9 cellular contexts compared by ENCODE assay signal in genomic region chr18:77208969-77209368, GRCh38. TPM values are rescaled to one million over a fixed set of nuclear protein-coding genes. Genes with fewer than 3 reads are reported as not detected.
DNase-seq lines count a peak whose midpoint lies in the region; ATAC-seq, FAIRE-seq and TF ChIP-seq lines count a peak whose summit lies in the region.
"Had no signal": no experiment of that assay in that cellular context is flagged by ENCODE, and none has a peak within 500 bp of the region (broad histone marks: within the 10 kb centered on the region; RNA-seq: fewer than 3 reads in every experiment).

No MANE protein-coding gene starts in this region.

- peak overlapping the region; percentile 87 to 96 for H3K27ac Mint-ChIP-seq in activated naive CD4-positive, alpha-beta T cell treated with anti-CD3 and anti-CD28 coated beads, Interleukin-2, amount 50 U/mL, for 72 hours

- POLR2A ChIA-PET in HepG2 (lab: Yijun Ruan, JAX), result no interaction called here

- H3K9ac ChIP-seq in HepG2 (ENCODE audit: insufficient read depth, low read depth, low read length), result no peak overlapping the region

- intact Hi-C loops in HepG2 (cut with micrococcal nuclease; ENCODE audit: unreplicated experiment), result no loop called here

- H3K9me3 ChIP-seq in KOPT-K1 (ENCODE audit: insufficient read depth, low read length, poor library complexity, severe bottlenecking) (no peaks in the 10 kb centered on the region), HepG2 (ENCODE audit: low read length) (no peaks in the 10 kb centered on the region)

- H3K4me2 ChIP-seq in HepG2 (ENCODE audit: low read depth, low read length), result peak overlapping the region; percentile 58

- CTCF ChIA-PET in HepG2 (lab: Yijun Ruan, JAX; ENCODE audit: low intra/inter-chr PET ratio, low total read pairs), result no interaction called here

- DNase-seq in NCI-H2029 (lab: John Stamatoyannopoulos, UW) (peak; percentile 17), NCI-H2029 treated with DMSO at 0.1 percent for 48 hours (lab: John Stamatoyannopoulos, UW) (no peak), HepG2 (ENCODE audit: low spot score) (no peak), NCI-H187 (lab: John Stamatoyannopoulos, UW) (no peak), foreskin melanocyte (no peak)
- no peak for DNase-seq in activated naive CD4-positive, alpha-beta T cell treated with anti-CD3 and anti-CD28 coated beads, Interleukin-2, amount 50 U/mL, for 72 hours (ENCODE audit: low spot score in 2 of 2)

- no peak for TF ChIP-seq POLR2A in HepG2 (IDR thresholded peaks at IDR 0.05; ENCODE audit: insufficient read depth in 1 of 2, low read depth in 2 of 2, low read length in 2 of 2)

- H3K4me1 ChIP-seq in HepG2 (ENCODE audit: insufficient read depth, low read length), result no peaks in the 10 kb centered on the region

- BruUV-seq in HepG2 (replicated peaks; lab: Mats Ljungman, UMichigan), result no TSS peak

- no peaks in the 10 kb centered on the region for H3K9me3 Mint-ChIP-seq in activated naive CD4-positive, alpha-beta T cell treated with anti-CD3 and anti-CD28 coated beads, Interleukin-2, amount 50 U/mL, for 72 hours

- TF ChIP-seq EP300 in HepG2 (IDR thresholded peaks at IDR 0.05; ENCODE audit: low read depth in 2 of 2, low read length in 2 of 2), result no peak
- TF ChIP-seq EP300 in HepG2 (CRISPR knock-in tag; IDR thresholded peaks at IDR 0.05; ENCODE audit: borderline replicate concordance), result no peak

- no peaks in the 10 kb centered on the region for H3K79me2 ChIP-seq in HepG2 (ENCODE audit: insufficient read depth, low read length)

- no peak for FAIRE-seq in HepG2 (lab: Jason Lieb, UNC)

- in situ Hi-C loops in HepG2 (cut with HindIII; ENCODE audit: extremely low pct_ligation_motif_present, low pct_unique_long_range_greater_than_20kb), result loop anchor here (10.0 kb wide), 1 partner anchor 214 kb away; no protein-coding TSS in a partner anchor

- TF ChIP-seq RAD21 in HepG2 (CRISPR knock-in tag; IDR thresholded peaks at IDR 0.05), result no peak

- peak overlapping the region in 2 of 3 experiments; percentile 26 to 39; a peak in 2 of 6 replicates for H3K4me3 ChIP-seq in HepG2 (replicated peaks in 1 of 3; ENCODE audit: insufficient read depth in 1 of 3, low read depth in 2 of 3, low read length in 3 of 3)

- 4% methylated on average over 4 of the region's 4 CpGs for WGBS in HepG2 (ENCODE audit: low lambda C conversion rate)

- ATAC-seq in GM21576 (IDR thresholded peaks at IDR 0.05; ENCODE audit: unreplicated experiment), result peak; percentile 77
- ATAC-seq in activated naive CD4-positive, alpha-beta T cell treated with anti-CD3 and anti-CD28 coated beads, Interleukin-2, amount 50 U/mL, for 72 hours, result peak; percentile 86 to 94
- no peak for ATAC-seq in HepG2

- H4K20me1 ChIP-seq in HepG2 (ENCODE audit: insufficient read depth, low read length), result no peaks in the 10 kb centered on the region

- peak overlapping the region; percentile 6 for H2AFZ ChIP-seq in HepG2 (ENCODE audit: low read length)

- TF ChIP-seq CTCF in HepG2 (CRISPR knock-in tag; IDR thresholded peaks at IDR 0.05), result no peak

- H3K36me3 ChIP-seq in KOPT-K1 (ENCODE audit: insufficient read depth, low read length), result no peaks in the 10 kb centered on the region
- no peaks in the 10 kb centered on the region for H3K36me3 ChIP-seq in HepG2 (replicated peaks in 1 of 2; ENCODE audit: control insufficient read depth in 1 of 2, insufficient read depth in 2 of 2, low read length in 2 of 2)

- H3K36me3 Mint-ChIP-seq in activated naive CD4-positive, alpha-beta T cell treated with anti-CD3 and anti-CD28 coated beads, Interleukin-2, amount 50 U/mL, for 72 hours, result no peaks in the 10 kb centered on the region

- peaks cover 2 to 9% of the 10 kb centered on the region in 2 experiments; a peak in 3 of 5 replicates for H3K27me3 ChIP-seq in HepG2 (ENCODE audit: control insufficient read depth in 1 of 2, insufficient read depth in 2 of 2, low read length in 2 of 2)

- peak overlapping the region; percentile 76 for H3K27ac ChIP-seq in KOPT-K1 (ENCODE audit: low read depth, low read length, poor library complexity, severe bottlenecking)
- no peak overlapping the region for H3K27ac ChIP-seq in HepG2 (ENCODE audit: extremely low read length, insufficient read depth, low read length)
- H3K27ac ChIP-seq: 22Rv1 had no signal

TF ChIP-seq in HepG2, 621 proteins besides CTCF, POLR2A, EP300 and RAD21 (continues in another document):
- TF ChIP-seq STAG1 (CRISPR knock-in tag; IDR thresholded peaks at IDR 0.05) (no peak), GATA4 (IDR thresholded peaks at IDR 0.05; ENCODE audit: borderline replicate concordance, low read depth) (no peak), U2AF1 (optimal IDR thresholded peaks at IDR 0.05; ENCODE audit: low read depth, low read length) (no peak), SSRP1 (CRISPR knock-in tag; IDR thresholded peaks at IDR 0.05) (no peak), ELK4 (CRISPR knock-in tag; IDR thresholded peaks at IDR 0.05; ENCODE audit: borderline replicate concordance) (no peak), SRSF9 (IDR thresholded peaks at IDR 0.05; ENCODE audit: borderline replicate concordance, insufficient read depth, low read depth, low read length, poor library complexity, severe bottlenecking) (no peak), ZFP36L2 (CRISPR knock-in tag; IDR thresholded peaks at IDR 0.05) (no peak), HNF1B (CRISPR knock-in tag; IDR thresholded peaks at IDR 0.05) (no peak), SP4 (CRISPR knock-in tag; IDR thresholded peaks at IDR 0.05) (no peak), PHF20 (CRISPR knock-in tag; IDR thresholded peaks at IDR 0.05) (no peak), ETV5 (CRISPR knock-in tag; IDR thresholded peaks at IDR 0.05; ENCODE audit: borderline replicate concordance) (no peak), SOX6 (IDR thresholded peaks at IDR 0.05) (no peak), SOX6 (CRISPR knock-in tag; IDR thresholded peaks at IDR 0.05) (no peak)
- TF ChIP-seq, protein P1, sequence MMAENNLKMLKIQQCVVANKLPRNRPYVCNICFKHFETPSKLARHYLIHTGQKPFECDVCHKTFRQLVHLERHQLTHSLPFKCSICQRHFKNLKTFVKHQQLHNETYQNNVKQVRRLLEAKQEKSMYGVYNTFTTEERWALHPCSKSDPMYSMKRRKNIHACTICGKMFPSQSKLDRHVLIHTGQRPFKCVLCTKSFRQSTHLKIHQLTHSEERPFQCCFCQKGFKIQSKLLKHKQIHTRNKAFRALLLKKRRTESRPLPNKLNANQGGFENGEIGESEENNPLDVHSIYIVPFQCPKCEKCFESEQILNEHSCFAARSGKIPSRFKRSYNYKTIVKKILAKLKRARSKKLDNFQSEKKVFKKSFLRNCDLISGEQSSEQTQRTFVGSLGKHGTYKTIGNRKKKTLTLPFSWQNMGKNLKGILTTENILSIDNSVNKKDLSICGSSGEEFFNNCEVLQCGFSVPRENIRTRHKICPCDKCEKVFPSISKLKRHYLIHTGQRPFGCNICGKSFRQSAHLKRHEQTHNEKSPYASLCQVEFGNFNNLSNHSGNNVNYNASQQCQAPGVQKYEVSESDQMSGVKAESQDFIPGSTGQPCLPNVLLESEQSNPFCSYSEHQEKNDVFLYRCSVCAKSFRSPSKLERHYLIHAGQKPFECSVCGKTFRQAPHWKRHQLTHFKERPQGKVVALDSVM (CRISPR knock-in tag; IDR thresholded peaks at IDR 0.05), result no peak

RNA-seq across cellular contexts. Expression of gene GALR1, which starts 40.7 kb away (rescaled TPM):
- total RNA-seq in activated naive CD4-positive, alpha-beta T cell treated with anti-CD3 and anti-CD28 coated beads, Interleukin-2, amount 50 U/mL, for 72 hours, result not detected
- total RNA-seq in HepG2 (2016; rRNA removed; fragmentation: Illumina TruSeq; extraction: Trizol), result not detected in 2 replicates
- total RNA-seq in HepG2 (2016; cell fraction: cytosol; rRNA removed; fragmentation: Illumina TruSeq; extraction: Trizol; ENCODE audit: low read depth), result not detected in 2 replicates
- total RNA-seq in HepG2 (2016; cell fraction: insoluble cytoplasmic fraction; rRNA removed; fragmentation: Illumina TruSeq; extraction: Trizol), result not detected in 2 replicates
- total RNA-seq in HepG2 (2016; cell fraction: membrane; rRNA removed; fragmentation: Illumina TruSeq; extraction: Trizol), result not detected in 2 replicates
- total RNA-seq in HepG2 (2016; cell fraction: nucleus; rRNA removed; fragmentation: Illumina TruSeq; extraction: Trizol), result not detected in 2 replicates
- polyA plus RNA-seq in HepG2 (2011; rRNA removed), result not detected in 2 replicates
- polyA plus RNA-seq in HepG2 (2011; cell fraction: cytosol; rRNA removed), result not detected in 2 replicates
- not detected in 2 replicates for polyA plus RNA-seq in HepG2 (2011; cell fraction: nucleus; rRNA removed)
- not detected in 2 replicates for polyA plus RNA-seq in HepG2 (2012)
- polyA plus RNA-seq in HepG2 (2016; cell fraction: cytosol; fragmentation: Illumina TruSeq; extraction: Trizol; ENCODE audit: low read depth), result not detected in 2 replicates
- not detected in 2 replicates for polyA plus RNA-seq in HepG2 (2016; cell fraction: insoluble cytoplasmic fraction; fragmentation: Illumina TruSeq; extraction: Trizol; ENCODE audit: low read depth)
- not detected in 2 replicates for polyA plus RNA-seq in HepG2 (2016; cell fraction: membrane; fragmentation: Illumina TruSeq; extraction: Trizol; ENCODE audit: low read depth)
- polyA plus RNA-seq in HepG2 (2016; cell fraction: nucleus; fragmentation: Illumina TruSeq; extraction: Trizol; ENCODE audit: insufficient read depth, low read depth), result not detected in 2 replicates
- not detected in 2 replicates for polyA minus RNA-seq in HepG2 (2011; rRNA and poly(A)+ RNA removed; ENCODE audit: low replicate concordance)
- not detected in 2 replicates for polyA minus RNA-seq in HepG2 (2011; cell fraction: cytosol; rRNA and poly(A)+ RNA removed)
- polyA minus RNA-seq in HepG2 (2011; cell fraction: nucleus; rRNA and poly(A)+ RNA removed), result not detected in 2 replicates
